In the genomic region with DNA sequence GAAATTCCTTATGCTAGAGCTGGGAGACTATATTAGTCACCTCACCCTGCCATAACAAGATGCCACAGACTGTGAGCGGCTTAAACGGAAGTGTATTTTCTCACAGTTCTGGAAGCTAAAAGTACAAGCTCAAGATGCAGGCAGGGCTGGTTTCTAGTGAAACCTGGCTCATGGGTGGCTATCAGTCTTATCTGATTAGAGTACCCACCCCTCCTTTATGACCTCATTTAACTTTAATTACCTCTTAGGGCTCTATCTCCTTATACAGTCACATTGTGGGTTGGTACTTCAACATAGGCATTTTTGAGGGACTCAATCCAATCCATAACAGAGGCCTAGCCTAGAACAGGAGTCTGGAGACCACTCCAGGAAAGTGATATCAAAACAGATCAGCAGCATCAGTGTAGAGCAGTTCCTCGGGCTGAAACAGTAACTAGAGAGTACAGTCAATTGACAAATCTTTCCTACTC, we compare ENCODE assay signal across 12 cellular contexts.
DNase-seq lines count a peak whose midpoint lies in the region; ATAC-seq, FAIRE-seq and TF ChIP-seq lines count a peak whose summit lies in the region.
"Had no signal": no experiment of that assay in that cellular context is flagged by ENCODE, and none has a peak within 500 bp of the region (broad histone marks: within the 10 kb centered on the region; RNA-seq: fewer than 3 reads in every experiment).

No MANE protein-coding gene starts in this region.

- H3K4me3 ChIP-seq in RWPE2 (ENCODE audit: severe bottlenecking) (no peak overlapping the region), skeletal muscle cell (ENCODE audit: low read depth, low read length) (no peak overlapping the region)

- peak; percentile 44 for ATAC-seq in RWPE2 (ENCODE audit: low read depth)
- ATAC-seq: right cardiac atrium had no signal

- peak; percentile 16 for DNase-seq in NCI-H748 (lab: John Stamatoyannopoulos, UW; ENCODE audit: unreplicated experiment)
- DNase-seq in NCI-H748 treated with DMSO at 0.1 percent for 48 hours (lab: John Stamatoyannopoulos, UW): no peak
- no peak for DNase-seq in RWPE2 (ENCODE audit: low spot score)
- peak; percentile 24 for DNase-seq in fibroblast of peridontal ligament (ENCODE audit: extremely low read depth)
- DNase-seq in skeletal muscle cell (ENCODE audit: low read depth): peak; percentile 36
- no peak for DNase-seq in NCI-H1092 treated with DMSO at 0.1 percent for 48 hours (lab: John Stamatoyannopoulos, UW)
- DNase-seq in urothelium cell line (ENCODE audit: low spot score): no peak
- no peak for DNase-seq in pons (ENCODE audit: low spot score)
- DNase-seq: 8988T, DND-41, NCI-H1105 treated with DMSO at 0.1 percent for 48 hours, right cardiac atrium had no signal

- no peaks in the 10 kb centered on the region for H3K9me3 ChIP-seq in RWPE2 (ENCODE audit: severe bottlenecking)

- no peaks in the 10 kb centered on the region for H3K27me3 ChIP-seq in RWPE2 (ENCODE audit: insufficient read depth, poor library complexity, severe bottlenecking)

- TF ChIP-seq CTCF in RWPE2 (IDR thresholded peaks at IDR 0.05; ENCODE audit: poor library complexity, severe bottlenecking): no peak

- H3K27ac ChIP-seq in RWPE2 (ENCODE audit: poor library complexity, severe bottlenecking): peak overlapping the region; percentile 42

- H3K36me3 ChIP-seq in RWPE2 (ENCODE audit: low read depth): peaks cover 40% of the 10 kb centered on the region

- FAIRE-seq in urothelium cell line (lab: Jason Lieb, UNC): no peak

- peaks cover 30% of the 10 kb centered on the region for H3K4me1 ChIP-seq in RWPE2 (ENCODE audit: insufficient read depth, poor library complexity, severe bottlenecking)

Comparison
In these comparisons a context has a peak if more than half of its experiments do, and no peak if none do; other contexts are left out.
1. DNase-seq: peak in NCI-H748 (single experiment), fibroblast of peridontal ligament (single experiment) and skeletal muscle cell (single experiment); none in NCI-H748 treated with DMSO at 0.1 percent for 48 hours (single experiment), RWPE2 (single experiment), NCI-H1092 treated with DMSO at 0.1 percent for 48 hours (single experiment), urothelium cell line (single experiment) and pons (single experiment).